16 cellular contexts compared by ENCODE assay signal in the genomic region with DNA sequence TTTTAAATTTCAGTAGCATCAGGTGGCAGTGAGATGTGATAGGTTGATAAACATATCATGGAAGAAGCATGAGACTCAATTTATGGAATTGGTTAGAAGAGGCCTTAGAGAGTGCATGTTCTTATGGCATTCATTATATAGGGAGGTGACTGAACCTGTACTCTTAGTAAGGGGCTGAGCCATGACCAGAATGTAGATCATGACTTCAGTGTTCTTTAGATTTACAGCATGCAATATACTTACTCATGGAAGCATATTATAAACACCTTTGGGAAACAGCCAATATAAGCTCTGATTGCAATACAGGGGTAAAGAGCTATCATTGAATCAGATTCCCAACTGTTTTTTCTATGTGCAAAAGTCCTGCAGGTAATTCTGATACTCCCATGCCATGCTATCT. TPM values are rescaled to one million over a fixed set of nuclear protein-coding genes. Genes with fewer than 3 reads are reported as not detected.
A peak's percentile ranks its signal among the peaks of the same experiment; 100 is the strongest.
DNase-seq lines count a peak whose midpoint lies in the region; ATAC-seq and TF ChIP-seq lines count a peak whose summit lies in the region.
"Had no signal": no experiment of that assay in that cellular context is flagged by ENCODE, and none has a peak within 500 bp of the region (broad histone marks: within the 10 kb centered on the region; RNA-seq: fewer than 3 reads in every experiment).

No MANE protein-coding gene starts in this region.

- H3K36me3 Mint-ChIP-seq in T-helper 17 cell (ENCODE audit: low read depth) = peaks cover 15% of the 10 kb centered on the region
- peaks cover 31% of the 10 kb centered on the region for H3K36me3 Mint-ChIP-seq in endothelial cell (ENCODE audit: low read depth, unreplicated experiment)

- TF ChIP-seq CTCF in endothelial cell (IDR thresholded peaks at IDR 0.05; ENCODE audit: unreplicated experiment) = no peak
- no peak for TF ChIP-seq CTCF in mucosa of descending colon (IDR thresholded peaks at IDR 0.05)
- no peak for TF ChIP-seq CTCF in Peyer's patch (IDR thresholded peaks at IDR 0.05)

- H3K4me1 Mint-ChIP-seq in T-helper 17 cell (no peaks in the 10 kb centered on the region), endothelial cell (ENCODE audit: unreplicated experiment) (no peaks in the 10 kb centered on the region)

- H3K4me3 ChIP-seq in mucosa of descending colon (no peak overlapping the region), Peyer's patch (no peak overlapping the region)
- H3K4me3 ChIP-seq: A549; BLaER1 treated with 17β-estradiol and CSF1 and Interleukin-3, amounts not matched to agents 10 nM and 100 nM had no signal

- no peaks in the 10 kb centered on the region for H3K9me3 Mint-ChIP-seq in endothelial cell (ENCODE audit: unreplicated experiment)
- H3K9me3 Mint-ChIP-seq: CD4-positive, alpha-beta T cell; CD8-positive, alpha-beta T cell had no signal

- no peaks in the 10 kb centered on the region for H3K27me3 ChIP-seq in Peyer's patch
- H3K27me3 ChIP-seq: BLaER1 treated with 17β-estradiol and CSF1 and Interleukin-3, amounts not matched to agents 10 nM and 100 nM had no signal

- ATAC-seq in T-helper 17 cell (no peak), mucosa of descending colon (peak; percentile 88), GM19463 (IDR thresholded peaks at IDR 0.05; ENCODE audit: unreplicated experiment) (no peak)
- ATAC-seq: A549; CD8-positive, alpha-beta T cell had no signal

- H3K27ac Mint-ChIP-seq in T-helper 17 cell (peak overlapping the region; percentile 8), endothelial cell (ENCODE audit: unreplicated experiment) (no peak overlapping the region)
- H3K27ac Mint-ChIP-seq: CD4-positive, alpha-beta T cell; CD8-positive, alpha-beta T cell had no signal

- no peaks in the 10 kb centered on the region for H3K9me3 ChIP-seq in T-helper 17 cell (ENCODE audit: control insufficient read depth, low read length, poor library complexity, severe bottlenecking)
- no peaks in the 10 kb centered on the region for H3K9me3 ChIP-seq in mucosa of descending colon
- H3K9me3 ChIP-seq in Peyer's patch = no peaks in the 10 kb centered on the region
- H3K9me3 ChIP-seq: A549, Caco-2 had no signal

- H3K4me3 Mint-ChIP-seq in T-helper 17 cell (no peak overlapping the region), endothelial cell (ENCODE audit: unreplicated experiment) (peak overlapping the region; percentile 56)
- H3K4me3 Mint-ChIP-seq: CD4-positive, alpha-beta T cell; CD8-positive, alpha-beta T cell had no signal

- no peak overlapping the region for H3K27ac ChIP-seq in Peyer's patch
- H3K27ac ChIP-seq: 22Rv1; A549; BLaER1 treated with 17β-estradiol and CSF1 and Interleukin-3, amounts not matched to agents 10 nM and 100 nM; C4-2B had no signal

- H3K4me1 ChIP-seq in mucosa of descending colon (ENCODE audit: low read depth) = no peaks in the 10 kb centered on the region
- no peaks in the 10 kb centered on the region for H3K4me1 ChIP-seq in Peyer's patch
- H3K4me1 ChIP-seq: A549; BLaER1 treated with 17β-estradiol and CSF1 and Interleukin-3, amounts not matched to agents 10 nM and 100 nM; Caco-2 had no signal

- DNase-seq in T-helper 17 cell (no peak), endothelial cell (ENCODE audit: low spot score) (no peak), mucosa of descending colon (no peak), AG08396 (ENCODE audit: low spot score) (no peak), Peyer's patch (no peak)
- DNase-seq: Caco-2; Calu3; CD4-positive, alpha-beta T cell; CD8-positive, alpha-beta T cell; DMS79 treated with DMSO at 0.1 percent for 48 hours; GF-D8 had no signal

- no peak for TF ChIP-seq POLR2A in Peyer's patch (IDR thresholded peaks at IDR 0.05)

- H3K36me3 ChIP-seq in mucosa of descending colon (ENCODE audit: low read depth) (no peaks in the 10 kb centered on the region), Peyer's patch (peaks cover 0 to 46% (median 0%) of the 10 kb centered on the region in 3 donors)

- intact Hi-C loops in mucosa of descending colon (cut with DNase I, micrococcal nuclease) = no loop called here

- H3K27me3 Mint-ChIP-seq in T-helper 17 cell (no peaks in the 10 kb centered on the region), endothelial cell (ENCODE audit: unreplicated experiment) (peaks cover 4% of the 10 kb centered on the region)
- H3K27me3 Mint-ChIP-seq: CD4-positive, alpha-beta T cell had no signal

RNA-seq across cellular contexts. Expression of a gene that starts 50.2 kb away (rescaled TPM):
- total RNA-seq in T-helper 17 cell (10 to 100 TPM; 36.5 to 82.2 TPM), endothelial cell (ENCODE audit: unreplicated experiment) (31.9 TPM), mucosa of descending colon (100 to 1,000 TPM in 1 of 3 donors, 10 to 100 TPM in 2; 62.1 to 107 (median 93.8) TPM), Peyer's patch (100 to 1,000 TPM in 1 of 4 donors, 10 to 100 TPM in 3; 25.3 to 316 (median 79.8) TPM)

RNA-seq across cellular contexts. Expression of a gene that starts 55.1 kb away (rescaled TPM):
- total RNA-seq in T-helper 17 cell = under 1 TPM in 1 of 2 donors, not detected in 1; 0.42 TPM
- total RNA-seq in endothelial cell (ENCODE audit: unreplicated experiment) = 218 TPM
- 10 to 100 TPM; 87.8 to 99.7 (median 98.8) TPM for total RNA-seq in mucosa of descending colon
- 100 to 1,000 TPM in 3 of 4 donors, 10 to 100 TPM in 1; 93.2 to 145 (median 113) TPM for total RNA-seq in Peyer's patch
- total RNA-seq: CD4-positive, alpha-beta T cell; CD8-positive, alpha-beta T cell had no signal

Comparison
In these comparisons a context has a peak if more than half of its experiments do, and no peak if none do; other contexts are left out.
1. RNA of a gene that starts 55.1 kb away (total RNA-seq): 218 TPM in endothelial cell (single experiment), 93.2 to 145 TPM in Peyer's patch and 87.8 to 99.7 TPM in mucosa of descending colon; 0.42 TPM in T-helper 17 cell; every median in the first group is over 10 times any median in the second.